1 cellular context compared by ENCODE assay signal in the genomic region with DNA sequence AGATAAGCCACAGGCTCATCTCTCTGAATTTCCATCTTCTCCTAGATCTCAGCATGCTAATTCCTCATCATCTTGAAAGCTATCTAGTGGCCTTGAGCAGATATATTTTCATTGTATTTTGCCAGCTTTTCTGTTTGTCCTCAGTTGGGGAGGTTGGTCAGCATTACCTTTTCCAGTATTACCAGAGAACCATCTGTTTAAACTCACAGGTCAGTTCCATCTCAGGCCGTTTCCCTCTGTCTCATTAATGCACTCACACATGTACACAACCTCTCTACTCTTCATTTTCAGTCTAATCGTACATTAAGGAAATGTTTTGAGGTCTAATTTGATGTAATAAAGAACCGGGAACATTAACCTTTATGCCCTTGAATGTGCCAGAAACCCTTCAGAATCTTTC.
TF ChIP-seq lines count a peak whose summit lies in the region.

No MANE protein-coding gene starts in this region.

TF ChIP-seq in SK-N-SH, 30 proteins besides CTCF, POLR2A, EP300 and RAD21:
- TF ChIP-seq EZH2phosphoT487 (IDR thresholded peaks at IDR 0.05; ENCODE audit: borderline replicate concordance, low read depth) (no peak), MXI1 (IDR thresholded peaks at IDR 0.05; ENCODE audit: low read depth, low read length) (no peak), FOXM1 (IDR thresholded peaks at IDR 0.05; ENCODE audit: low read depth) (no peak), RXRA (IDR thresholded peaks at IDR 0.05; ENCODE audit: borderline replicate concordance, low read depth) (no peak), RFX5 (IDR thresholded peaks at IDR 0.05; ENCODE audit: low read length) (no peak), SIN3A (IDR thresholded peaks at IDR 0.05; ENCODE audit: borderline replicate concordance, low read depth, low read length) (no peak), CHD2 (IDR thresholded peaks at IDR 0.05; ENCODE audit: low read length, partially characterized antibody) (no peak), SMC3 (IDR thresholded peaks at IDR 0.05; ENCODE audit: low read depth, low read length) (no peak), JUND (IDR thresholded peaks at IDR 0.05) (no peak), NFIC (IDR thresholded peaks at IDR 0.05; ENCODE audit: borderline replicate concordance) (no peak)
- TF ChIP-seq, protein P1, sequence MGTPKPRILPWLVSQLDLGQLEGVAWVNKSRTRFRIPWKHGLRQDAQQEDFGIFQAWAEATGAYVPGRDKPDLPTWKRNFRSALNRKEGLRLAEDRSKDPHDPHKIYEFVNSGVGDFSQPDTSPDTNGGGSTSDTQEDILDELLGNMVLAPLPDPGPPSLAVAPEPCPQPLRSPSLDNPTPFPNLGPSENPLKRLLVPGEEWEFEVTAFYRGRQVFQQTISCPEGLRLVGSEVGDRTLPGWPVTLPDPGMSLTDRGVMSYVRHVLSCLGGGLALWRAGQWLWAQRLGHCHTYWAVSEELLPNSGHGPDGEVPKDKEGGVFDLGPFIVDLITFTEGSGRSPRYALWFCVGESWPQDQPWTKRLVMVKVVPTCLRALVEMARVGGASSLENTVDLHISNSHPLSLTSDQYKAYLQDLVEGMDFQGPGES (IDR thresholded peaks at IDR 0.05; ENCODE audit: low read depth, low read length) = no peak
- TF ChIP-seq, protein P2, sequence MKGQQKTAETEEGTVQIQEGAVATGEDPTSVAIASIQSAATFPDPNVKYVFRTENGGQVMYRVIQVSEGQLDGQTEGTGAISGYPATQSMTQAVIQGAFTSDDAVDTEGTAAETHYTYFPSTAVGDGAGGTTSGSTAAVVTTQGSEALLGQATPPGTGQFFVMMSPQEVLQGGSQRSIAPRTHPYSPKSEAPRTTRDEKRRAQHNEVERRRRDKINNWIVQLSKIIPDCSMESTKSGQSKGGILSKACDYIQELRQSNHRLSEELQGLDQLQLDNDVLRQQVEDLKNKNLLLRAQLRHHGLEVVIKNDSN (IDR thresholded peaks at IDR 0.05; ENCODE audit: borderline replicate concordance, low read depth) = no peak
- TF ChIP-seq, protein P3, sequence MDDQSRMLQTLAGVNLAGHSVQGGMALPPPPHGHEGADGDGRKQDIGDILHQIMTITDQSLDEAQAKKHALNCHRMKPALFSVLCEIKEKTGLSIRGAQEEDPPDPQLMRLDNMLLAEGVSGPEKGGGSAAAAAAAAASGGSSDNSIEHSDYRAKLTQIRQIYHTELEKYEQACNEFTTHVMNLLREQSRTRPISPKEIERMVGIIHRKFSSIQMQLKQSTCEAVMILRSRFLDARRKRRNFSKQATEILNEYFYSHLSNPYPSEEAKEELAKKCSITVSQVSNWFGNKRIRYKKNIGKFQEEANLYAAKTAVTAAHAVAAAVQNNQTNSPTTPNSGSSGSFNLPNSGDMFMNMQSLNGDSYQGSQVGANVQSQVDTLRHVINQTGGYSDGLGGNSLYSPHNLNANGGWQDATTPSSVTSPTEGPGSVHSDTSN (IDR thresholded peaks at IDR 0.05) = no peak
- TF ChIP-seq, protein P4, sequence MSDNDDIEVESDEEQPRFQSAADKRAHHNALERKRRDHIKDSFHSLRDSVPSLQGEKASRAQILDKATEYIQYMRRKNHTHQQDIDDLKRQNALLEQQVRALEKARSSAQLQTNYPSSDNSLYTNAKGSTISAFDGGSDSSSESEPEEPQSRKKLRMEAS (IDR thresholded peaks at IDR 0.05; ENCODE audit: low read depth) = no peak
- TF ChIP-seq, protein P5, sequence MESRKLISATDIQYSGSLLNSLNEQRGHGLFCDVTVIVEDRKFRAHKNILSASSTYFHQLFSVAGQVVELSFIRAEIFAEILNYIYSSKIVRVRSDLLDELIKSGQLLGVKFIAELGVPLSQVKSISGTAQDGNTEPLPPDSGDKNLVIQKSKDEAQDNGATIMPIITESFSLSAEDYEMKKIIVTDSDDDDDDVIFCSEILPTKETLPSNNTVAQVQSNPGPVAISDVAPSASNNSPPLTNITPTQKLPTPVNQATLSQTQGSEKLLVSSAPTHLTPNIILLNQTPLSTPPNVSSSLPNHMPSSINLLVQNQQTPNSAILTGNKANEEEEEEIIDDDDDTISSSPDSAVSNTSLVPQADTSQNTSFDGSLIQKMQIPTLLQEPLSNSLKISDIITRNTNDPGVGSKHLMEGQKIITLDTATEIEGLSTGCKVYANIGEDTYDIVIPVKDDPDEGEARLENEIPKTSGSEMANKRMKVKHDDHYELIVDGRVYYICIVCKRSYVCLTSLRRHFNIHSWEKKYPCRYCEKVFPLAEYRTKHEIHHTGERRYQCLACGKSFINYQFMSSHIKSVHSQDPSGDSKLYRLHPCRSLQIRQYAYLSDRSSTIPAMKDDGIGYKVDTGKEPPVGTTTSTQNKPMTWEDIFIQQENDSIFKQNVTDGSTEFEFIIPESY (IDR thresholded peaks at IDR 0.05; ENCODE audit: borderline replicate concordance, low read depth) = no peak
